ENCODE assay signal across 8 cellular contexts in the genomic region with DNA sequence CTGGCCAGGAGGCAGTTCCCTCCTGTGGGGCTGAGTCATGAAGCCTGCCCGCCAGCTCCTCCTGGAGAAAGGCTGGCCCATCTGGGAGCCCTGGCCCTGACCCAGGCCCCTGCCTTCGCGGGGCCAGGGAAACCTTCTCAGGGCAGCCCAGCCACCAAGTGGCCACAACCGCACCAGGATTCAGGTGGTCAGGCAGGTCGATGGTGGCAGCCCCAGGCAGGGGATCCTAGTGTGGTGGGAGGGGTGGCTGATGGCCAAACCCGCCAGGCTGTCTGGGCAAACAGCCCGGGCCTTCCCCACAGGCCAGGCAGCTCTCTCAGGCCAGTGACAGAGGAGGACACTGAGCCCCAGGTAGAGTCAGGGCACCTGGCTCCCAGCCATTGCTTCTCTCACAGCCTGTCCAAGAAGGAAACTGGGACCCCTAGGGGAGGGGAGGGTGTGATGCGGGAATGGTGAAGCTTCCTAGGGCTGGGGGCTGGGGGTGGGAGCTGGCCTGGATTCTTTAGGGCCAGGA. TPM values are rescaled to one million over a fixed set of nuclear protein-coding genes. Genes with fewer than 3 reads are reported as not detected.
DNase-seq lines count a peak whose midpoint lies in the region; ATAC-seq and TF ChIP-seq lines count a peak whose summit lies in the region.

No MANE protein-coding gene starts in this region.

- TF ChIP-seq EP300 in SK-N-SH (IDR thresholded peaks at IDR 0.05; ENCODE audit: borderline replicate concordance in 1 of 2, low read depth in 1 of 2, low read length in 1 of 2): no peak

- H3K36me3 ChIP-seq in SK-N-SH (replicated peaks in 1 of 2; ENCODE audit: control insufficient read depth in 1 of 2, insufficient read depth in 2 of 2, low read length in 1 of 2) (peaks cover 5% of the 10 kb centered on the region in 2 experiments), ectodermal cell (ENCODE audit: control insufficient read depth, insufficient read depth, low read length) (no peaks in the 10 kb centered on the region), lower lobe of right lung (peaks cover 20% of the 10 kb centered on the region), testis (ENCODE audit: low read depth, missing control alignments) (no peaks in the 10 kb centered on the region)

- H3K9me3 ChIP-seq in SK-N-SH (no peaks in the 10 kb centered on the region), ectodermal cell (ENCODE audit: control insufficient read depth, low read length) (no peaks in the 10 kb centered on the region), lower lobe of right lung (no peaks in the 10 kb centered on the region), testis (no peaks in the 10 kb centered on the region)

- H3K9ac ChIP-seq in SK-N-SH: peak overlapping the region; percentile 83

- H3K4me1 Mint-ChIP-seq in activated T-cell treated with anti-CD3 and anti-CD28 coated beads, Interleukin-2, amount 50 U/mL, for 72 hours (ENCODE audit: low read depth): peaks cover 84% of the 10 kb centered on the region

- peak overlapping the region; percentile 89 for H3K4me2 ChIP-seq in SK-N-SH

- H3K9me2 ChIP-seq in SK-N-SH: no peaks in the 10 kb centered on the region

- intact Hi-C loops in lower lobe of right lung (cut with DNase I) (loop anchor here (10.0 kb wide), 1 partner anchor 97 kb away; no protein-coding TSS in a partner anchor), testis (cut with DNase I; ENCODE audit: low total_unique reads) (loop anchor here (5.0 kb wide), 1 partner anchor 50 kb away; the partner anchor contains the start of gene GLYCTK)

- TF ChIP-seq POLR2A in testis (IDR thresholded peaks at IDR 0.05): no peak

- no peaks in the 10 kb centered on the region for H3K9me3 Mint-ChIP-seq in activated T-cell treated with anti-CD3 and anti-CD28 coated beads, Interleukin-2, amount 50 U/mL, for 72 hours

- H3K4me1 ChIP-seq in SK-N-SH (ENCODE audit: control insufficient read depth in 1 of 2, insufficient read depth in 2 of 2, low read depth in 1 of 2, low read length in 1 of 2) (peaks cover 8 to 50% of the 10 kb centered on the region in 2 experiments), ectodermal cell (ENCODE audit: control insufficient read depth, insufficient read depth, low read length) (peaks cover 10% of the 10 kb centered on the region), lower lobe of right lung (peaks cover 50% of the 10 kb centered on the region), testis (peaks cover 38% of the 10 kb centered on the region)

- CTCF ChIA-PET in SK-N-SH (lab: Yijun Ruan, JAX): interaction anchor here (0.8 to 11.8 kb wide), 8 partner anchors 18 to 245 kb away, joined by 3 to 257 read pairs (median 5); partner anchors contain the start of genes TLR9 and WDR82

- no peak for ATAC-seq in activated T-cell treated with anti-CD3 and anti-CD28 coated beads, Interleukin-2, amount 50 U/mL, for 72 hours (replicated peaks in 1 of 2)
- peak; percentile 70 to 73 for ATAC-seq in lower lobe of right lung

- H3K36me3 Mint-ChIP-seq in activated T-cell treated with anti-CD3 and anti-CD28 coated beads, Interleukin-2, amount 50 U/mL, for 72 hours (ENCODE audit: insufficient read depth in 2 of 2): peaks cover 13 to 17% of the 10 kb centered on the region in 2 donors

- TF ChIP-seq CTCF in SK-N-SH (IDR thresholded peaks at IDR 0.05) (peak; percentile 28), lower lobe of right lung (IDR thresholded peaks at IDR 0.05) (no peak), testis (IDR thresholded peaks at IDR 0.05) (no peak)

- no peaks in the 10 kb centered on the region for H3K27me3 ChIP-seq in SK-N-SH (ENCODE audit: insufficient read depth)
- no peaks in the 10 kb centered on the region for H3K27me3 ChIP-seq in ectodermal cell (ENCODE audit: control insufficient read depth, insufficient read depth, low read length, poor library complexity, severe bottlenecking)
- H3K27me3 ChIP-seq in lower lobe of right lung (ENCODE audit: low read depth): no peaks in the 10 kb centered on the region
- no peaks in the 10 kb centered on the region for H3K27me3 ChIP-seq in testis

- H3K27ac Mint-ChIP-seq in activated T-cell treated with anti-CD3 and anti-CD28 coated beads, Interleukin-2, amount 50 U/mL, for 72 hours: no peak overlapping the region

- peaks cover 73% of the 10 kb centered on the region for H3K79me2 ChIP-seq in SK-N-SH (ENCODE audit: insufficient read depth)

- H2AFZ ChIP-seq in SK-N-SH (ENCODE audit: low read depth): no peak overlapping the region

- no peak for DNase-seq in activated T-cell treated with anti-CD3 and anti-CD28 coated beads, Interleukin-2, amount 50 U/mL, for 72 hours
- DNase-seq in activated T-cell treated with anti-CD3 and anti-CD28 coated beads, Interleukin-2, amount 50 U/mL, for 48 hours: no peak
- peak; percentile 58 for DNase-seq in SK-N-SH
- DNase-seq in lower lobe of right lung: peak; percentile 81
- DNase-seq in testis: peak; percentile 88
- no peak for DNase-seq in NK-92 treated with Interleukin-12 subunit alpha and Interleukin-12 subunit beta, amount 100 ng/mL, for 24 hours (lab: John Stamatoyannopoulos, UW)
- DNase-seq in NCI-H187 treated with DMSO at 0.1 percent for 48 hours (lab: John Stamatoyannopoulos, UW): no peak

- no peak for TF ChIP-seq RAD21 in SK-N-SH (IDR thresholded peaks at IDR 0.05; ENCODE audit: low read length)

- H3K27ac ChIP-seq in SK-N-SH (ENCODE audit: low read depth in 2 of 2, low read length in 1 of 2) (peak overlapping the region; percentile 93 to 96), ectodermal cell (ENCODE audit: insufficient read depth, low read depth, low read length, poor library complexity, severe bottlenecking) (no peak overlapping the region), lower lobe of right lung (peak overlapping the region; percentile 93), testis (peak overlapping the region; percentile 93 to 96)

- H3F3A ChIP-seq in SK-N-SH (replicated peaks; ENCODE audit: insufficient read depth): peaks cover 24% of the 10 kb centered on the region

- 20% methylated on average over 1 of the region's 8 CpGs for WGBS in SK-N-SH (ENCODE audit: low lambda C conversion rate)
- 39 to 41% methylated on average over 8 of the region's 8 CpGs for WGBS in ectodermal cell, 2 experiments
- WGBS in testis, 2 donors: 28 to 40% methylated on average over 1 to 4 of the region's 8 CpGs

- H3K4me3 Mint-ChIP-seq in activated T-cell treated with anti-CD3 and anti-CD28 coated beads, Interleukin-2, amount 50 U/mL, for 72 hours: peak overlapping the region; percentile 88 to 98

- no peaks in the 10 kb centered on the region for H3K27me3 Mint-ChIP-seq in activated T-cell treated with anti-CD3 and anti-CD28 coated beads, Interleukin-2, amount 50 U/mL, for 72 hours (ENCODE audit: low read depth)

- POLR2A ChIA-PET in SK-N-SH (lab: Yijun Ruan, JAX): interaction anchor here (1.3 to 4.6 kb wide), 2 partner anchors 9 to 41 kb away, joined by 3 to 67 read pairs; partner anchors contain the start of gene WDR82

- H3K4me3 ChIP-seq in SK-N-SH (ENCODE audit: low read depth in 2 of 2, low read length in 1 of 2): peak overlapping the region; percentile 90 to 97
- peak overlapping the region; percentile 72 for H3K4me3 ChIP-seq in ectodermal cell (ENCODE audit: insufficient read depth, low read depth, low read length)
- H3K4me3 ChIP-seq in lower lobe of right lung: peak overlapping the region; percentile 99
- H3K4me3 ChIP-seq in testis: no peak overlapping the region

- peaks cover 4% of the 10 kb centered on the region; the same call in 1 of the 2 replicates for H4K20me1 ChIP-seq in SK-N-SH (ENCODE audit: insufficient read depth)

RNA-seq across cellular contexts. Expression of gene TWF2, which starts 1.2 kb away (rescaled TPM):
- 100 to 1,000 TPM; 124 to 133 TPM for total RNA-seq in activated T-cell treated with anti-CD3 and anti-CD28 coated beads, Interleukin-2, amount 50 U/mL, for 72 hours
- polyA plus RNA-seq in SK-N-SH (2012; rRNA removed) (157 and 188 TPM in 2 replicates), testis (ENCODE audit: insufficient read depth, low read depth, low replicate concordance) (30.0 TPM)
- 81.6 and 132 TPM in 2 replicates for polyA plus RNA-seq in SK-N-SH (2012; cell fraction: cytosol; rRNA removed)
- 125 and 150 TPM in 2 replicates for polyA plus RNA-seq in SK-N-SH (2012; cell fraction: nucleus; rRNA removed)
- 30.8 TPM for polyA plus RNA-seq in ectodermal cell (2013, experiment 1 of 4)
- polyA plus RNA-seq in ectodermal cell (2013, experiment 2 of 4): 30.2 TPM
- polyA plus RNA-seq in ectodermal cell (2013, experiment 3 of 4): 26.3 TPM
- 28.1 TPM for polyA plus RNA-seq in ectodermal cell (2013, experiment 4 of 4)
- total RNA-seq in lower lobe of right lung (62.2 TPM), testis (10 to 100 TPM; 36.5 to 58.1 TPM)

RNA-seq across cellular contexts. Expression of gene PPM1M, which starts 7.8 kb away (rescaled TPM):
- total RNA-seq in activated T-cell treated with anti-CD3 and anti-CD28 coated beads, Interleukin-2, amount 50 U/mL, for 72 hours: 100 to 1,000 TPM; 119 to 121 TPM
- 19.2 and 23.9 TPM in 2 replicates for polyA plus RNA-seq in SK-N-SH (2012; rRNA removed)
- 11.7 and 15.6 TPM in 2 replicates for polyA plus RNA-seq in SK-N-SH (2012; cell fraction: cytosol; rRNA removed)
- 56.2 and 60.9 TPM in 2 replicates for polyA plus RNA-seq in SK-N-SH (2012; cell fraction: nucleus; rRNA removed)
- 7.9 TPM for polyA plus RNA-seq in ectodermal cell (2013, experiment 1 of 4)
- 5.7 TPM for polyA plus RNA-seq in ectodermal cell (2013, experiment 2 of 4)
- 4.7 TPM for polyA plus RNA-seq in ectodermal cell (2013, experiment 3 of 4)
- 6.0 TPM for polyA plus RNA-seq in ectodermal cell (2013, experiment 4 of 4)
- total RNA-seq in lower lobe of right lung: 53.4 TPM
- 10 to 100 TPM; 12.9 to 15.2 TPM for total RNA-seq in testis
- 22.2 TPM for polyA plus RNA-seq in testis (ENCODE audit: insufficient read depth, low read depth, low replicate concordance)

RNA-seq across cellular contexts. Expression of gene TLR9, which starts 12.3 kb away (rescaled TPM):
- 1 to 10 TPM; 1.2 to 2.3 TPM for total RNA-seq in activated T-cell treated with anti-CD3 and anti-CD28 coated beads, Interleukin-2, amount 50 U/mL, for 72 hours
- polyA plus RNA-seq in SK-N-SH (2012; rRNA removed) (0.12 TPM in 1 of 2 replicates, not detected in the other), testis (ENCODE audit: insufficient read depth, low read depth, low replicate concordance) (0.20 TPM)
- polyA plus RNA-seq in SK-N-SH (2012; cell fraction: cytosol; rRNA removed): not detected in 2 replicates
- polyA plus RNA-seq in SK-N-SH (2012; cell fraction: nucleus; rRNA removed): 0.31 and 0.38 TPM in 2 replicates
- polyA plus RNA-seq in ectodermal cell (2013, experiment 1 of 4): not detected
- polyA plus RNA-seq in ectodermal cell (2013, experiment 2 of 4): 0.05 TPM
- polyA plus RNA-seq in ectodermal cell (2013, experiment 3 of 4): not detected
- not detected for polyA plus RNA-seq in ectodermal cell (2013, experiment 4 of 4)
- total RNA-seq in lower lobe of right lung (1.0 TPM), testis (under 1 TPM; 0.08 to 0.25 TPM)

RNA-seq across cellular contexts. Expression of gene ALAS1, which starts 39.8 kb away (rescaled TPM):
- 10 to 100 TPM; 62.7 to 63.6 TPM for total RNA-seq in activated T-cell treated with anti-CD3 and anti-CD28 coated beads, Interleukin-2, amount 50 U/mL, for 72 hours
- 42.4 and 47.9 TPM in 2 replicates for polyA plus RNA-seq in SK-N-SH (2012; rRNA removed)
- 25.8 and 35.6 TPM in 2 replicates for polyA plus RNA-seq in SK-N-SH (2012; cell fraction: cytosol; rRNA removed)
- 43.9 and 67.3 TPM in 2 replicates for polyA plus RNA-seq in SK-N-SH (2012; cell fraction: nucleus; rRNA removed)
- 43.3 TPM for polyA plus RNA-seq in ectodermal cell (2013, experiment 1 of 4)
- 44.3 TPM for polyA plus RNA-seq in ectodermal cell (2013, experiment 2 of 4)
- 45.4 TPM for polyA plus RNA-seq in ectodermal cell (2013, experiment 3 of 4)
- 50.7 TPM for polyA plus RNA-seq in ectodermal cell (2013, experiment 4 of 4)
- total RNA-seq in lower lobe of right lung: 103 TPM
- 10 to 100 TPM; 49.9 to 51.4 TPM for total RNA-seq in testis
- 54.2 TPM for polyA plus RNA-seq in testis (ENCODE audit: insufficient read depth, low read depth, low replicate concordance)

RNA-seq across cellular contexts. Expression of gene WDR82, which starts 40.7 kb away (rescaled TPM):
- 100 to 1,000 TPM; 113 to 120 TPM for total RNA-seq in activated T-cell treated with anti-CD3 and anti-CD28 coated beads, Interleukin-2, amount 50 U/mL, for 72 hours
- polyA plus RNA-seq in SK-N-SH (2012; rRNA removed): 41.2 and 57.8 TPM in 2 replicates
- 55.6 and 67.2 TPM in 2 replicates for polyA plus RNA-seq in SK-N-SH (2012; cell fraction: cytosol; rRNA removed)
- 11.1 and 24.5 TPM in 2 replicates for polyA plus RNA-seq in SK-N-SH (2012; cell fraction: nucleus; rRNA removed)
- 72.7 TPM for polyA plus RNA-seq in ectodermal cell (2013, experiment 1 of 4)
- 77.4 TPM for polyA plus RNA-seq in ectodermal cell (2013, experiment 2 of 4)
- 58.3 TPM for polyA plus RNA-seq in ectodermal cell (2013, experiment 3 of 4)
- polyA plus RNA-seq in ectodermal cell (2013, experiment 4 of 4): 62.3 TPM
- total RNA-seq in lower lobe of right lung: 60.2 TPM
- total RNA-seq in testis: 10 to 100 TPM; 76.1 to 85.7 TPM
- polyA plus RNA-seq in testis (ENCODE audit: insufficient read depth, low read depth, low replicate concordance): 80.9 TPM

Comparison
In these comparisons a context has a peak if more than half of its experiments do, and no peak if none do; other contexts are left out.
1. ATAC-seq: peak in lower lobe of right lung (2 of 2); none in activated T-cell treated with anti-CD3 and anti-CD28 coated beads, Interleukin-2, amount 50 U/mL, for 72 hours (0 of 2).
2. DNase-seq: peak in SK-N-SH (single experiment), lower lobe of right lung (single experiment) and testis (single experiment); none in activated T-cell treated with anti-CD3 and anti-CD28 coated beads, Interleukin-2, amount 50 U/mL, for 72 hours (0 of 2), activated T-cell treated with anti-CD3 and anti-CD28 coated beads, Interleukin-2, amount 50 U/mL, for 48 hours (0 of 2), NK-92 treated with Interleukin-12 subunit alpha and Interleukin-12 subunit beta, amount 100 ng/mL, for 24 hours (single experiment) and NCI-H187 treated with DMSO at 0.1 percent for 48 hours (single experiment).
3. H3K4me3 ChIP-seq: peak in SK-N-SH (2 of 2), ectodermal cell (single experiment) and lower lobe of right lung (single experiment); none in testis (0 of 2).